In genomic region chr17:40015005-40015997, GRCh38 we compare ENCODE assay signal across 14 cellular contexts. TPM values are rescaled to one million over a fixed set of nuclear protein-coding genes. Genes with fewer than 3 reads are reported as not detected.
DNase-seq lines count a peak whose midpoint lies in the region; ATAC-seq and TF ChIP-seq lines count a peak whose summit lies in the region.
"Had no signal": no experiment of that assay in that cellular context is flagged by ENCODE, and none has a peak within 500 bp of the region (broad histone marks: within the 10 kb centered on the region; RNA-seq: fewer than 3 reads in every experiment).

A gene with protein sequence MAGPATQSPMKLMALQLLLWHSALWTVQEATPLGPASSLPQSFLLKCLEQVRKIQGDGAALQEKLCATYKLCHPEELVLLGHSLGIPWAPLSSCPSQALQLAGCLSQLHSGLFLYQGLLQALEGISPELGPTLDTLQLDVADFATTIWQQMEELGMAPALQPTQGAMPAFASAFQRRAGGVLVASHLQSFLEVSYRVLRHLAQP (plus strand): TSS chr17:40015440. CDS start chr17:40015475, 35 bp downstream.

- no peak within 1 kb of the TSS for H3K4me2 ChIP-seq in smooth muscle cell

- H3F3A ChIP-seq in smooth muscle cell (ENCODE audit: low read depth), result no peaks in the 10 kb centered on the region

- no peaks in the 10 kb centered on the region for H3K9me3 ChIP-seq in smooth muscle cell (replicated peaks; ENCODE audit: low read depth)

- no peak within 1 kb of the TSS for H3K9ac ChIP-seq in smooth muscle cell (ENCODE audit: low read depth)

- no peaks in the 10 kb centered on the region for H3K9me3 Mint-ChIP-seq in nephron
- H3K9me3 Mint-ChIP-seq: activated naive CD4-positive, alpha-beta T cell treated with anti-CD3 and anti-CD28 coated beads for 36 hours had no signal

- H3K27ac Mint-ChIP-seq in nephron, result peak within 1 kb of the TSS in 2 of 3 experiments; percentile 72 to 92
- H3K27ac Mint-ChIP-seq: activated naive CD4-positive, alpha-beta T cell treated with anti-CD3 and anti-CD28 coated beads for 36 hours had no signal

- H3K4me1 ChIP-seq in smooth muscle cell (ENCODE audit: low read depth), result peaks cover 10% of the 10 kb centered on the region

- peaks cover 48% of the 10 kb centered on the region for H3K4me1 Mint-ChIP-seq in nephron

- H3K27ac ChIP-seq in epithelial cell of prostate (peak within 1 kb of the TSS; percentile 6), smooth muscle cell (ENCODE audit: low read depth) (no peak within 1 kb of the TSS)

- peaks cover 13% of the 10 kb centered on the region for H3K27me3 Mint-ChIP-seq in nephron (ENCODE audit: low read depth)

- no peaks in the 10 kb centered on the region for H3K36me3 ChIP-seq in smooth muscle cell (ENCODE audit: low read depth)

- TF ChIP-seq CTCF in nephron (IDR thresholded peaks at IDR 0.05; ENCODE audit: unreplicated experiment in 3 of 3) (no peak), smooth muscle cell (IDR thresholded peaks at IDR 0.05; ENCODE audit: borderline replicate concordance, insufficient read depth, poor library complexity, severe bottlenecking) (no peak)

- no peaks in the 10 kb centered on the region for H3K27me3 ChIP-seq in smooth muscle cell (ENCODE audit: low read depth)

- H3K4me3 Mint-ChIP-seq in nephron, result no peak within 1 kb of the TSS
- H3K4me3 Mint-ChIP-seq: activated naive CD4-positive, alpha-beta T cell treated with anti-CD3 and anti-CD28 coated beads for 36 hours had no signal

- H2AFZ ChIP-seq in smooth muscle cell (ENCODE audit: low read depth), result no peak within 1 kb of the TSS

- no peak for ATAC-seq in HG02678 (IDR thresholded peaks at IDR 0.05; ENCODE audit: unreplicated experiment)
- ATAC-seq in GM18870 (IDR thresholded peaks at IDR 0.05; ENCODE audit: unreplicated experiment), result no peak
- ATAC-seq: left lobe of liver had no signal

- no peak within 1 kb of the TSS for H3K4me3 ChIP-seq in smooth muscle cell

- WGBS in smooth muscle cell (ENCODE audit: low lambda C conversion rate), result 81% methylated on average over 20 of the region's 20 CpGs

- DNase-seq in DMS53 (lab: John Stamatoyannopoulos, UW), result peak; percentile 66
- DNase-seq in NCI-H69 (lab: John Stamatoyannopoulos, UW), result peak; percentile 34
- DNase-seq in epithelial cell of prostate (ENCODE audit: low read depth, low spot score), result no peak
- no peak for DNase-seq in smooth muscle cell (lab: John Stamatoyannopoulos, UW; ENCODE audit: unreplicated experiment)
- no peak for DNase-seq in NCI-H226
- DNase-seq: activated CD4-positive, alpha-beta T cell treated with anti-CD3 and anti-CD28 coated beads for 4 hours; activated naive CD4-positive, alpha-beta T cell treated with anti-CD3 and anti-CD28 coated beads for 36 hours; effector memory CD4-positive, alpha-beta T cell; NCI-H1105 treated with DMSO at 0.1 percent for 48 hours; stimulated activated naive CD4-positive, alpha-beta T cell had no signal

- H3K79me2 ChIP-seq in smooth muscle cell (ENCODE audit: low read depth), result no peaks in the 10 kb centered on the region

- no peaks in the 10 kb centered on the region for H4K20me1 ChIP-seq in smooth muscle cell (ENCODE audit: low read depth)

- H3K36me3 Mint-ChIP-seq in nephron (ENCODE audit: low read depth), result peaks cover 10% of the 10 kb centered on the region

RNA-seq across cellular contexts. Expression of the gene that starts here (rescaled TPM):
- not detected in 2 replicates for total RNA-seq in smooth muscle cell
- polyA plus RNA-seq in smooth muscle cell, result 0.80 TPM in 1 of 2 replicates, not detected in the other
- total RNA-seq: activated naive CD4-positive, alpha-beta T cell treated with anti-CD3 and anti-CD28 coated beads for 36 hours; left lobe of liver had no signal

Comparison
In these comparisons a context has a peak if more than half of its experiments do, and no peak if none do; other contexts are left out.
1. DNase-seq: peak in DMS53 (single experiment) and NCI-H69 (single experiment); none in epithelial cell of prostate (single experiment), smooth muscle cell (single experiment) and NCI-H226 (single experiment).